ENCODE assay signal across 25 cellular contexts in the genomic region with DNA sequence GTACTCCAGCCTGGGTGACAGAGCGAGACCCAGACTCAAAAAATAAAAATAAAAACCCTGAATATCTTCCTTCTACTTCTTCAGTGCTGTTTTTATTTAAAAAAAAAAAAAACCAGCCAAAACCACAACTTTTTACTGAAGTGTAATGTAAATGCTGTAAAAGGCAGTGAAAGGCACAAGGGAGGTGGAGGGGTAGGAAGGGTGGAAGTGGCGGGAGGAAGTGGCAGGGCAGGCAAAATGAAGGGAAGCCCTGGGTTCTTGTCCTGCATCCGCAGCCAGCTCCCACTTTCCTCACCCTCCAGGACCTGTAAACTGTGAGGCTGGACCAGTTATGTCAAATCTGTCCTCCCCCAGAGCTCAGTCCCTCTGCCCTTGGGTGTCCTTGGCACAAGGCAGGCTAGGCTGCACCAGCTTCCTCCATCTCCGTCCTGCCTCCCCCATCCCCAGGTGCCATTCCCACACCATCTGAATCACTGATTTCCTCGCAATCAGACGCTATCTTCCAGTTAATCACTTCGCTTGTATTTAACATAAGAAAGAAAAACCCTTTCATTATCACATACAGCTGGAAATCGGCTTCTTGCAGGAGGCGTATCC. TPM values are rescaled to one million over a fixed set of nuclear protein-coding genes. Genes with fewer than 3 reads are reported as not detected.
DNase-seq lines count a peak whose midpoint lies in the region; ATAC-seq and TF ChIP-seq lines count a peak whose summit lies in the region.
"Had no signal": no experiment of that assay in that cellular context is flagged by ENCODE, and none has a peak within 500 bp of the region (broad histone marks: within the 10 kb centered on the region; RNA-seq: fewer than 3 reads in every experiment).

No MANE protein-coding gene starts in this region.

- H3K27me3 ChIP-seq in osteoblast (ENCODE audit: insufficient read depth, low read length), result no peaks in the 10 kb centered on the region
- no peaks in the 10 kb centered on the region for H3K27me3 ChIP-seq in breast epithelium
- H3K27me3 ChIP-seq: body of pancreas, colonic mucosa, gastrocnemius medialis, upper lobe of left lung had no signal

- intact Hi-C loops in left colon (cut with DNase I, micrococcal nuclease) (loop anchor here in 1 of 2 donors (10.0 kb wide), 1 partner anchor 59 kb away; no protein-coding TSS in a partner anchor), breast epithelium (cut with DNase I; ENCODE audit: low total_unique reads) (no loop called here)

- no peak for TF ChIP-seq CTCF in osteoblast (IDR thresholded peaks at IDR 0.05; ENCODE audit: extremely low read depth, low read depth, low read length)
- no peak for TF ChIP-seq CTCF in breast epithelium (IDR thresholded peaks at IDR 0.05)

- H3K36me3 ChIP-seq in osteoblast (ENCODE audit: insufficient read depth, low read length) (peaks cover 24% of the 10 kb centered on the region), breast epithelium (no peaks in the 10 kb centered on the region)
- H3K36me3 ChIP-seq: colonic mucosa had no signal

- H3K27ac Mint-ChIP-seq in activated naive CD4-positive, alpha-beta T cell treated with anti-CD3 and anti-CD28 coated beads, Interleukin-2, amount 10 ng/mL, durations not matched to agents 7 days and 5 days, result no peak overlapping the region
- H3K27ac Mint-ChIP-seq: activated CD4-positive, alpha-beta memory T cell treated with anti-CD3 and anti-CD28 coated beads, Interleukin-2, amount 10 ng/mL, durations not matched to agents 7 days and 5 days; activated naive CD8-positive, alpha-beta T cell treated with anti-CD3 and anti-CD28 coated beads, Interleukin-2, amount 50 U/mL, for 24 hours had no signal

- CTCF ChIA-PET in activated naive CD4-positive, alpha-beta T cell treated with anti-CD3 and anti-CD28 coated beads, Interleukin-2, amount 10 ng/mL, durations not matched to agents 7 days and 5 days (lab: Charles Lee), result interaction anchor here (1.0 to 2.1 kb wide), 2 partner anchors 10 to 21 kb away, joined by 3 to 6 read pairs; no protein-coding TSS in a partner anchor

- DNase-seq in DMS53 (lab: John Stamatoyannopoulos, UW), result peak; percentile 15
- no peak for DNase-seq in DMS53 treated with DMSO at 0.1 percent for 48 hours (lab: John Stamatoyannopoulos, UW; ENCODE audit: unreplicated experiment)
- DNase-seq in NCI-H2227 treated with DMSO at 0.1 percent for 48 hours (lab: John Stamatoyannopoulos, UW), result peak; percentile 94
- no peak for DNase-seq in left colon
- peak; percentile 4 for DNase-seq in osteoblast (ENCODE audit: insufficient read length, low spot score, missing footprints)
- no peak for DNase-seq in activated naive CD4-positive, alpha-beta T cell treated with anti-CD3 and anti-CD28 coated beads, Interleukin-2, amount 10 ng/mL, durations not matched to agents 7 days and 5 days
- no peak for DNase-seq in breast epithelium (ENCODE audit: low spot score in 2 of 2)
- DNase-seq: activated CD4-positive, alpha-beta memory T cell treated with anti-CD3 and anti-CD28 coated beads, Interleukin-2, amount 10 ng/mL, durations not matched to agents 7 days and 5 days; activated effector memory CD4-positive, alpha-beta T cell treated with Interleukin-2 at 50 U/mL for 16 hours; activated naive CD8-positive, alpha-beta T cell treated with anti-CD3 and anti-CD28 coated beads, Interleukin-2, amount 50 U/mL, for 24 hours; body of pancreas; colonic mucosa; DND-41; gastrocnemius medialis; hippocampal formation; immature natural killer cell; left ventricle myocardium inferior; NCI-H2081 treated with DMSO at 0.1 percent for 48 hours; NCI-H446; SHP77 treated with DMSO at 0.1 percent for 48 hours; SW 1271; upper lobe of left lung had no signal

- peaks cover 7% of the 10 kb centered on the region for H4K20me1 ChIP-seq in osteoblast (ENCODE audit: insufficient read depth, low read length)

- no peak overlapping the region for H3K4me3 Mint-ChIP-seq in activated naive CD4-positive, alpha-beta T cell treated with anti-CD3 and anti-CD28 coated beads, Interleukin-2, amount 10 ng/mL, durations not matched to agents 7 days and 5 days
- H3K4me3 Mint-ChIP-seq: activated CD4-positive, alpha-beta memory T cell treated with anti-CD3 and anti-CD28 coated beads, Interleukin-2, amount 10 ng/mL, durations not matched to agents 7 days and 5 days; activated naive CD8-positive, alpha-beta T cell treated with anti-CD3 and anti-CD28 coated beads, Interleukin-2, amount 50 U/mL, for 24 hours; immature natural killer cell; natural killer cell treated with Interleukin-12 subunit alpha and Interleukin-12 subunit beta and Interleukin-15 and Interleukin-18, amount 100 ng/mL, for 72 hours had no signal

- TF ChIP-seq POLR2A in breast epithelium (IDR thresholded peaks at IDR 0.05), result no peak

- H3K9me3 Mint-ChIP-seq in activated naive CD4-positive, alpha-beta T cell treated with anti-CD3 and anti-CD28 coated beads, Interleukin-2, amount 10 ng/mL, durations not matched to agents 7 days and 5 days, result no peaks in the 10 kb centered on the region
- H3K9me3 Mint-ChIP-seq: activated CD4-positive, alpha-beta memory T cell treated with anti-CD3 and anti-CD28 coated beads, Interleukin-2, amount 10 ng/mL, durations not matched to agents 7 days and 5 days; activated naive CD8-positive, alpha-beta T cell treated with anti-CD3 and anti-CD28 coated beads, Interleukin-2, amount 50 U/mL, for 24 hours; immature natural killer cell; natural killer cell treated with Interleukin-12 subunit alpha and Interleukin-12 subunit beta and Interleukin-15 and Interleukin-18, amount 100 ng/mL, for 72 hours had no signal

- peak; percentile 11 for ATAC-seq in left colon
- no peak for ATAC-seq in HG03097 (IDR thresholded peaks at IDR 0.05; ENCODE audit: low FRiP score, unreplicated experiment)
- ATAC-seq: activated naive CD8-positive, alpha-beta T cell treated with anti-CD3 and anti-CD28 coated beads, Interleukin-2, amount 50 U/mL, for 24 hours; body of pancreas; gastrocnemius medialis; natural killer cell treated with Interleukin-12 subunit alpha and Interleukin-12 subunit beta and Interleukin-15 and Interleukin-18, amount 100 ng/mL, for 72 hours had no signal

- H3K9me3 ChIP-seq in osteoblast (ENCODE audit: low read depth, low read length) (no peaks in the 10 kb centered on the region), breast epithelium (no peaks in the 10 kb centered on the region)
- H3K9me3 ChIP-seq: body of pancreas, colonic mucosa, gastrocnemius medialis, left ventricle myocardium inferior, upper lobe of left lung had no signal

- H3K4me3 ChIP-seq in osteoblast (ENCODE audit: insufficient read depth, low read length) (no peak overlapping the region), breast epithelium (no peak overlapping the region)
- H3K4me3 ChIP-seq: body of pancreas, colonic mucosa, gastrocnemius medialis, left ventricle myocardium inferior, upper lobe of left lung had no signal

- peaks cover 16% of the 10 kb centered on the region for H3K4me1 Mint-ChIP-seq in activated naive CD4-positive, alpha-beta T cell treated with anti-CD3 and anti-CD28 coated beads, Interleukin-2, amount 10 ng/mL, durations not matched to agents 7 days and 5 days

- no peak overlapping the region for H3K27ac ChIP-seq in osteoblast (ENCODE audit: low read depth, low read length)
- no peak overlapping the region for H3K27ac ChIP-seq in breast epithelium
- H3K27ac ChIP-seq: 22Rv1, body of pancreas, colonic mucosa, gastrocnemius medialis, left ventricle myocardium inferior, upper lobe of left lung had no signal

- H3K4me1 ChIP-seq in osteoblast (ENCODE audit: insufficient read depth, low read length), result peaks cover 2% of the 10 kb centered on the region
- H3K4me1 ChIP-seq in breast epithelium, result peaks cover 0 to 8% of the 10 kb centered on the region in 2 donors
- H3K4me1 ChIP-seq: body of pancreas, colonic mucosa, upper lobe of left lung had no signal

- H2AFZ ChIP-seq in osteoblast (ENCODE audit: low read length), result no peak overlapping the region

- H3K4me2 ChIP-seq in osteoblast (ENCODE audit: insufficient read depth, low read length), result no peak overlapping the region

- no peaks in the 10 kb centered on the region for H3K27me3 Mint-ChIP-seq in activated naive CD4-positive, alpha-beta T cell treated with anti-CD3 and anti-CD28 coated beads, Interleukin-2, amount 10 ng/mL, durations not matched to agents 7 days and 5 days
- H3K27me3 Mint-ChIP-seq: activated CD4-positive, alpha-beta memory T cell treated with anti-CD3 and anti-CD28 coated beads, Interleukin-2, amount 10 ng/mL, durations not matched to agents 7 days and 5 days; activated naive CD8-positive, alpha-beta T cell treated with anti-CD3 and anti-CD28 coated beads, Interleukin-2, amount 50 U/mL, for 24 hours; natural killer cell treated with Interleukin-12 subunit alpha and Interleukin-12 subunit beta and Interleukin-15 and Interleukin-18, amount 100 ng/mL, for 72 hours had no signal

- H3K36me3 Mint-ChIP-seq in activated naive CD4-positive, alpha-beta T cell treated with anti-CD3 and anti-CD28 coated beads, Interleukin-2, amount 10 ng/mL, durations not matched to agents 7 days and 5 days, result peaks cover 39% of the 10 kb centered on the region

- H3K79me2 ChIP-seq in osteoblast (ENCODE audit: insufficient read depth, low read length), result no peaks in the 10 kb centered on the region

RNA-seq across cellular contexts. Expression of a gene that starts 13.7 kb away (rescaled TPM):
- 10 to 100 TPM; 26.9 to 28.8 TPM for total RNA-seq in left colon
- 57.2 and 60.4 TPM in 2 replicates for total RNA-seq in osteoblast
- 10 to 100 TPM; 38.2 to 40.1 (median 38.7) TPM for total RNA-seq in breast epithelium

RNA-seq across cellular contexts. Expression of a gene that starts 28.8 kb away (rescaled TPM):
- total RNA-seq in left colon (10 to 100 TPM; 72.1 to 74.0 TPM), osteoblast (32.1 and 32.2 TPM in 2 replicates), breast epithelium (10 to 100 TPM; 23.3 to 32.3 (median 24.6) TPM)

RNA-seq across cellular contexts. Expression of a gene that starts 55.1 kb away (rescaled TPM):
- total RNA-seq in left colon, result 10 to 100 TPM; 14.2 to 19.3 TPM
- total RNA-seq in osteoblast, result 23.9 and 25.3 TPM in 2 replicates
- 10 to 100 TPM; 11.1 to 13.8 (median 11.8) TPM for total RNA-seq in breast epithelium

Comparison
In these comparisons a context has a peak if more than half of its experiments do, and no peak if none do; other contexts are left out.
1. DNase-seq: peak in DMS53 (single experiment), NCI-H2227 treated with DMSO at 0.1 percent for 48 hours (single experiment) and osteoblast (single experiment); none in DMS53 treated with DMSO at 0.1 percent for 48 hours (single experiment), left colon (0 of 2), activated naive CD4-positive, alpha-beta T cell treated with anti-CD3 and anti-CD28 coated beads, Interleukin-2, amount 10 ng/mL, durations not matched to agents 7 days and 5 days (single experiment) and breast epithelium (0 of 2).